In genomic region chr10:48698971-48699627, GRCh38 we compare ENCODE assay signal across 26 cellular contexts. TPM values are rescaled to one million over a fixed set of nuclear protein-coding genes. Genes with fewer than 3 reads are reported as not detected.
A peak's percentile ranks its signal among the peaks of the same experiment; 100 is the strongest.
DNase-seq lines count a peak whose midpoint lies in the region; ATAC-seq, FAIRE-seq and TF ChIP-seq lines count a peak whose summit lies in the region.
"Had no signal": no experiment of that assay in that cellular context is flagged by ENCODE, and none has a peak within 500 bp of the region (broad histone marks: within the 10 kb centered on the region; RNA-seq: fewer than 3 reads in every experiment).

No MANE protein-coding gene starts in this region.

- H3K36me3 Mint-ChIP-seq in activated CD8-positive, alpha-beta T cell treated with anti-CD3 and anti-CD28 coated beads, Interleukin-2, amount 10 ng/mL, durations not matched to agents 7 days and 5 days (ENCODE audit: low read depth), result no peaks in the 10 kb centered on the region
- H3K36me3 Mint-ChIP-seq in activated CD8-positive, alpha-beta T cell treated with anti-CD3 and anti-CD28 coated beads for 36 hours (ENCODE audit: low read depth), result no peaks in the 10 kb centered on the region
- H3K36me3 Mint-ChIP-seq in type B pancreatic cell, result no peaks in the 10 kb centered on the region
- H3K36me3 Mint-ChIP-seq: activated naive CD8-positive, alpha-beta T cell treated with anti-CD3 and anti-CD28 coated beads for 36 hours; natural killer cell had no signal

- peaks cover 9 to 30% of the 10 kb centered on the region in 2 experiments for H3K36me3 ChIP-seq in GM12878 (ENCODE audit: control insufficient read depth in 2 of 2, insufficient read depth in 2 of 2, low read length in 1 of 2)
- H3K36me3 ChIP-seq: HAP-1, pancreas, SJCRH30 had no signal

- SMC1A ChIA-PET in GM12878 (lab: Charles Lee; ENCODE audit: uncharacterized antibody, unreplicated experiment), result interaction anchor here (1.2 to 10.3 kb wide), 15 partner anchors 10 to 109 kb away, joined by 3 to 170 read pairs (median 5); partner anchors contain the start of gene WDFY4

- DNase-seq in activated CD8-positive, alpha-beta T cell treated with anti-CD3 and anti-CD28 coated beads, Interleukin-2, amount 10 ng/mL, durations not matched to agents 7 days and 5 days, result peak; percentile 2
- no peak for DNase-seq in activated CD8-positive, alpha-beta T cell treated with anti-CD3 and anti-CD28 coated beads for 36 hours
- DNase-seq in GM12878 (ENCODE audit: low read depth, low spot score), result no peak
- peak; percentile 44 for DNase-seq in type B pancreatic cell (ENCODE audit: extremely low spot score, unreplicated experiment)
- no peak for DNase-seq in DMS114 treated with DMSO at 0.1 percent for 48 hours (lab: John Stamatoyannopoulos, UW; ENCODE audit: unreplicated experiment)
- no peak for DNase-seq in A172 (ENCODE audit: low spot score)
- no peak for DNase-seq in GM10266 (ENCODE audit: extremely low spot score)
- DNase-seq: activated CD4-positive, alpha-beta T cell treated with anti-CD3 and anti-CD28 coated beads, Interleukin-2, amount 10 ng/mL, durations not matched to agents 24 days and 14 days; activated naive CD8-positive, alpha-beta T cell treated with anti-CD3 and anti-CD28 coated beads for 36 hours; effector memory CD8-positive, alpha-beta T cell; kidney glomerular epithelial cell; natural killer cell; NCI-H1417 treated with DMSO at 0.1 percent for 48 hours; NCI-H774; pancreas; SJCRH30; stimulated activated CD4-positive, alpha-beta T cell treated with anti-CD3 and anti-CD28 coated beads, Interleukin-15, amount 100 ng/mL, for 24 hours had no signal

- RAD21 ChIA-PET in GM12878 (lab: Charles Lee; ENCODE audit: unreplicated experiment), result interaction anchor here (1.0 to 10.8 kb wide), 12 partner anchors 9 to 88 kb away, joined by 3 to 171 read pairs (median 5); partner anchors contain the start of gene WDFY4

- no peaks in the 10 kb centered on the region for H3K27me3 ChIP-seq in GM12878 (replicated peaks in 1 of 2; ENCODE audit: control insufficient read depth in 2 of 2, insufficient read depth in 2 of 2, low read length in 1 of 2)
- H3K27me3 ChIP-seq: pancreas, SJCRH30 had no signal

- H3K9me3 ChIP-seq in GM12878 (replicated peaks; ENCODE audit: control insufficient read depth, insufficient read depth, low read length), result no peaks in the 10 kb centered on the region
- H3K9me3 ChIP-seq: HAP-1, pancreas, SJCRH30 had no signal

- no peaks in the 10 kb centered on the region; the same call in 1 of the 2 replicates for H4K20me1 ChIP-seq in GM12878 (ENCODE audit: control insufficient read depth, insufficient read depth)

- H3K9me3 Mint-ChIP-seq in activated CD8-positive, alpha-beta T cell treated with anti-CD3 and anti-CD28 coated beads, Interleukin-2, amount 10 ng/mL, durations not matched to agents 7 days and 5 days (ENCODE audit: insufficient read depth), result no peaks in the 10 kb centered on the region
- H3K9me3 Mint-ChIP-seq in activated CD8-positive, alpha-beta T cell treated with anti-CD3 and anti-CD28 coated beads for 36 hours, result no peaks in the 10 kb centered on the region
- H3K9me3 Mint-ChIP-seq in type B pancreatic cell, result no peaks in the 10 kb centered on the region
- H3K9me3 Mint-ChIP-seq: activated CD4-positive, alpha-beta T cell treated with anti-CD3 and anti-CD28 coated beads, Interleukin-2, amount 10 ng/mL, durations not matched to agents 24 days and 14 days; activated naive CD8-positive, alpha-beta T cell treated with anti-CD3 and anti-CD28 coated beads for 36 hours; activated T-helper 17 cell treated with anti-CD3 and anti-CD28 coated beads, Interleukin-2, amount 50 U/mL, for 72 hours; effector memory CD8-positive, alpha-beta T cell; natural killer cell had no signal

- WGBS in GM12878 (ENCODE audit: insufficient coverage, insufficient replicate concordance, low lambda C conversion rate, missing lambda C conversion rate), result 23% methylated on average over 8 of the region's 8 CpGs

- no peak overlapping the region for H3K4me3 ChIP-seq in GM12878
- H3K4me3 ChIP-seq: HAP-1, pancreas, SJCRH30 had no signal

- H3K4me3 Mint-ChIP-seq in activated CD8-positive, alpha-beta T cell treated with anti-CD3 and anti-CD28 coated beads, Interleukin-2, amount 10 ng/mL, durations not matched to agents 7 days and 5 days, result no peak overlapping the region
- H3K4me3 Mint-ChIP-seq in activated CD8-positive, alpha-beta T cell treated with anti-CD3 and anti-CD28 coated beads for 36 hours, result no peak overlapping the region
- H3K4me3 Mint-ChIP-seq in type B pancreatic cell, result no peak overlapping the region
- H3K4me3 Mint-ChIP-seq: activated CD4-positive, alpha-beta T cell treated with anti-CD3 and anti-CD28 coated beads, Interleukin-2, amount 10 ng/mL, durations not matched to agents 24 days and 14 days; activated naive CD8-positive, alpha-beta T cell treated with anti-CD3 and anti-CD28 coated beads for 36 hours; activated T-helper 17 cell treated with anti-CD3 and anti-CD28 coated beads, Interleukin-2, amount 50 U/mL, for 72 hours; effector memory CD8-positive, alpha-beta T cell; natural killer cell had no signal

- no peak overlapping the region for H3K4me2 ChIP-seq in GM12878 (ENCODE audit: control insufficient read depth, insufficient read depth)

- no peak for TF ChIP-seq EP300 in GM12878 (IDR thresholded peaks at IDR 0.05; ENCODE audit: borderline replicate concordance in 1 of 2, control insufficient read depth in 1 of 2, low read depth in 2 of 2, low read length in 2 of 2)

- H3K27me3 Mint-ChIP-seq in activated CD8-positive, alpha-beta T cell treated with anti-CD3 and anti-CD28 coated beads, Interleukin-2, amount 10 ng/mL, durations not matched to agents 7 days and 5 days (ENCODE audit: low read depth), result no peaks in the 10 kb centered on the region
- no peaks in the 10 kb centered on the region for H3K27me3 Mint-ChIP-seq in activated CD8-positive, alpha-beta T cell treated with anti-CD3 and anti-CD28 coated beads for 36 hours
- H3K27me3 Mint-ChIP-seq in type B pancreatic cell, result peaks cover 27% of the 10 kb centered on the region

- intact Hi-C loops in activated CD8-positive, alpha-beta T cell treated with anti-CD3 and anti-CD28 coated beads for 36 hours (cut with micrococcal nuclease), result no loop called here
- intact Hi-C loops in GM12878 (cut with micrococcal nuclease; ENCODE audit: unreplicated experiment), result no loop called here

- ATAC-seq in activated CD8-positive, alpha-beta T cell treated with anti-CD3 and anti-CD28 coated beads, Interleukin-2, amount 10 ng/mL, durations not matched to agents 7 days and 5 days, result no peak
- ATAC-seq in activated CD8-positive, alpha-beta T cell treated with anti-CD3 and anti-CD28 coated beads for 36 hours, result no peak
- ATAC-seq in HG02642 (IDR thresholded peaks at IDR 0.05; ENCODE audit: poor library complexity, unreplicated experiment) (peak; percentile 55), GM12878 (peak; percentile 67)
- ATAC-seq: activated T-helper 17 cell treated with anti-CD3 and anti-CD28 coated beads, Interleukin-2, amount 50 U/mL, for 72 hours; effector memory CD8-positive, alpha-beta T cell; natural killer cell; pancreas; sciatic nerve had no signal

- H3K27ac Mint-ChIP-seq in activated CD8-positive, alpha-beta T cell treated with anti-CD3 and anti-CD28 coated beads, Interleukin-2, amount 10 ng/mL, durations not matched to agents 7 days and 5 days, result no peak overlapping the region
- no peak overlapping the region for H3K27ac Mint-ChIP-seq in activated CD8-positive, alpha-beta T cell treated with anti-CD3 and anti-CD28 coated beads for 36 hours
- no peak overlapping the region for H3K27ac Mint-ChIP-seq in type B pancreatic cell
- H3K27ac Mint-ChIP-seq: activated CD4-positive, alpha-beta T cell treated with anti-CD3 and anti-CD28 coated beads, Interleukin-2, amount 10 ng/mL, durations not matched to agents 24 days and 14 days; activated naive CD8-positive, alpha-beta T cell treated with anti-CD3 and anti-CD28 coated beads for 36 hours; activated T-helper 17 cell treated with anti-CD3 and anti-CD28 coated beads, Interleukin-2, amount 50 U/mL, for 72 hours; effector memory CD8-positive, alpha-beta T cell; natural killer cell had no signal

- no peak for TF ChIP-seq RAD21 in GM12878 (IDR thresholded peaks at IDR 0.05; ENCODE audit: insufficient read depth, low read depth, low read length)

- peaks cover 35% of the 10 kb centered on the region for H3K4me1 ChIP-seq in GM12878 (ENCODE audit: control insufficient read depth, insufficient read depth, low read length)
- H3K4me1 ChIP-seq: HAP-1, pancreas, SJCRH30 had no signal

- no peaks in the 10 kb centered on the region for H3K4me1 Mint-ChIP-seq in activated CD8-positive, alpha-beta T cell treated with anti-CD3 and anti-CD28 coated beads, Interleukin-2, amount 10 ng/mL, durations not matched to agents 7 days and 5 days (ENCODE audit: low read depth)
- no peaks in the 10 kb centered on the region for H3K4me1 Mint-ChIP-seq in activated CD8-positive, alpha-beta T cell treated with anti-CD3 and anti-CD28 coated beads for 36 hours (ENCODE audit: low read depth)
- no peaks in the 10 kb centered on the region for H3K4me1 Mint-ChIP-seq in type B pancreatic cell (ENCODE audit: unreplicated experiment)
- H3K4me1 Mint-ChIP-seq: activated CD4-positive, alpha-beta T cell treated with anti-CD3 and anti-CD28 coated beads, Interleukin-2, amount 10 ng/mL, durations not matched to agents 24 days and 14 days; activated naive CD8-positive, alpha-beta T cell treated with anti-CD3 and anti-CD28 coated beads for 36 hours; activated T-helper 17 cell treated with anti-CD3 and anti-CD28 coated beads, Interleukin-2, amount 50 U/mL, for 72 hours; natural killer cell had no signal

- FAIRE-seq in GM12878 (lab: Jason Lieb, UNC), result no peak
- FAIRE-seq: pancreas had no signal

- in situ Hi-C loops in GM12878 (cut with MboI), result loop anchor here (5.0 kb wide), 1 partner anchor 37 kb away; no protein-coding TSS in a partner anchor

- no peak overlapping the region; the same call in 1 of the 2 replicates for H3K27ac ChIP-seq in GM12878 (ENCODE audit: control insufficient read depth, insufficient read depth)
- H3K27ac ChIP-seq: HL-60, pancreas, SJCRH30 had no signal

- POLR2A ChIA-PET in activated CD8-positive, alpha-beta T cell treated with anti-CD3 and anti-CD28 coated beads, Interleukin-2, amount 10 ng/mL, durations not matched to agents 7 days and 5 days (lab: Charles Lee), result no interaction called here
- POLR2A ChIA-PET in activated CD8-positive, alpha-beta T cell treated with anti-CD3 and anti-CD28 coated beads for 36 hours (lab: Charles Lee), result no interaction called here
- POLR2A ChIA-PET in GM12878 (lab: Charles Lee), result interaction anchor here (0.8 to 1.7 kb wide), 5 partner anchors 11 to 29 kb away, joined by 3 to 8 read pairs (median 4); no protein-coding TSS in a partner anchor

- BruUV-seq in GM12878 (replicated peaks; lab: Mats Ljungman, UMichigan), result no TSS peak

- no peak overlapping the region for H2AFZ ChIP-seq in GM12878 (ENCODE audit: control insufficient read depth, low read depth, low read length)

- TF ChIP-seq POLR2A in GM12878 (IDR thresholded peaks at IDR 0.05; ENCODE audit: low read depth, low read length), result no peak

- TF ChIP-seq CTCF in activated CD8-positive, alpha-beta T cell treated with anti-CD3 and anti-CD28 coated beads for 36 hours (IDR thresholded peaks at IDR 0.05), result no peak
- no peak for TF ChIP-seq CTCF in GM12878 (IDR thresholded peaks at IDR 0.05 in 2 of 3, conservative IDR thresholded peaks at IDR 0.05 in 1 of 3; ENCODE audit: control insufficient read depth in 2 of 3, extremely low read depth in 1 of 3, insufficient read depth in 1 of 3, low read depth in 3 of 3, low read length in 3 of 3)
- TF ChIP-seq CTCF in type B pancreatic cell (conservative IDR thresholded peaks at IDR 0.05), result no peak
- TF ChIP-seq CTCF in GM10266 (IDR thresholded peaks at IDR 0.05; ENCODE audit: control insufficient read depth, insufficient read depth, low read depth, missing control alignments), result no peak

- no peak overlapping the region for H3K9ac ChIP-seq in GM12878 (ENCODE audit: control insufficient read depth, insufficient read depth, low read length)

- CTCF ChIA-PET in activated CD8-positive, alpha-beta T cell treated with anti-CD3 and anti-CD28 coated beads, Interleukin-2, amount 10 ng/mL, durations not matched to agents 7 days and 5 days (lab: Charles Lee), result no interaction called here
- CTCF ChIA-PET in activated CD8-positive, alpha-beta T cell treated with anti-CD3 and anti-CD28 coated beads for 36 hours (lab: Charles Lee), result interaction anchor here (1.4 kb wide), 1 partner anchor 41 kb away, joined by 4 read pairs; no protein-coding TSS in a partner anchor
- CTCF ChIA-PET in GM12878 (lab: Yijun Ruan, JAX), result interaction anchor here (0.9 to 19.6 kb wide), 9 partner anchors 10 to 811 kb away, joined by 3 to 221 read pairs (median 22); partner anchors contain the start of gene WDFY4

- peaks cover 89% of the 10 kb centered on the region for H3K79me2 ChIP-seq in GM12878 (ENCODE audit: control insufficient read depth, insufficient read depth, low read length)

RNA-seq across cellular contexts. Expression of gene WDFY4, which starts 14.4 kb away (rescaled TPM):
- under 1 TPM; 0.16 to 0.37 TPM for total RNA-seq in activated CD8-positive, alpha-beta T cell treated with anti-CD3 and anti-CD28 coated beads, Interleukin-2, amount 10 ng/mL, durations not matched to agents 7 days and 5 days
- total RNA-seq in activated CD8-positive, alpha-beta T cell treated with anti-CD3 and anti-CD28 coated beads for 36 hours, result 1 to 10 TPM in 1 of 2 experiments, under 1 TPM in 1; 0.90 to 1.1 TPM
- total RNA-seq in GM12878 (2013; cell fraction: nucleolus; rRNA removed), result 484 and 561 TPM in 2 replicates
- total RNA-seq in GM12878 (2014; rRNA removed) (81.2 and 82.2 TPM in 2 replicates), GM12878 (2014; rRNA removed; fragmentation: Illumina TruSeq; extraction: Trizol) (36.3 and 38.1 TPM in 2 replicates), GM12878 (2021) (132 and 136 TPM in 2 replicates), type B pancreatic cell (ENCODE audit: low replicate concordance) (0.05 TPM in 1 of 2 replicates, not detected in the other)
- polyA plus RNA-seq in GM12878 (2011; ENCODE audit: low read depth), result 16.4 TPM
- polyA plus RNA-seq in GM12878 (2011; rRNA removed) (24.4 and 58.0 TPM in 2 replicates), GM12878 (2014; fragmentation: Illumina TruSeq; extraction: Trizol) (34.4 and 49.4 TPM in 2 replicates), GM12878 (2014; fragmentation: Nextera tagmentation; extraction: Ambion mirVana) (10 to 100 TPM; 13.5 to 13.9 TPM), GM12878 (2014; rRNA removed) (70.3 and 78.5 TPM in 2 replicates), GM12878 (2016; fragmentation: Nextera tagmentation; extraction: Ambion mirVana) (10 to 100 TPM; 31.7 to 45.2 TPM)
- polyA plus RNA-seq in GM12878 (2011; cell fraction: cytosol; rRNA removed), result 46.0 and 51.0 TPM in 2 replicates
- polyA plus RNA-seq in GM12878 (2011; cell fraction: nucleus; rRNA removed), result 214 and 216 TPM in 2 replicates
- 26.0 and 43.0 TPM in 2 replicates for polyA plus RNA-seq in GM12878 (2012)
- 149 and 180 TPM in 2 replicates for polyA minus RNA-seq in GM12878 (2011; rRNA and poly(A)+ RNA removed)
- polyA minus RNA-seq in GM12878 (2011; cell fraction: cytosol; rRNA and poly(A)+ RNA removed), result 57.9 and 65.2 TPM in 2 replicates
- polyA minus RNA-seq in GM12878 (2011; cell fraction: nucleus; rRNA and poly(A)+ RNA removed), result 153 and 224 TPM in 2 replicates
- not detected in 2 replicates for total RNA-seq in A172 (2014; rRNA removed; shearing (Covaris generic))
- total RNA-seq: A673, chondrocyte, G401, M059J, SJCRH30 had no signal

Comparison
In these comparisons a context has a peak if more than half of its experiments do, and no peak if none do; other contexts are left out.
1. DNase-seq: peak in activated CD8-positive, alpha-beta T cell treated with anti-CD3 and anti-CD28 coated beads, Interleukin-2, amount 10 ng/mL, durations not matched to agents 7 days and 5 days (single experiment) and type B pancreatic cell (single experiment); none in activated CD8-positive, alpha-beta T cell treated with anti-CD3 and anti-CD28 coated beads for 36 hours (single experiment), GM12878 (single experiment), DMS114 treated with DMSO at 0.1 percent for 48 hours (single experiment), A172 (single experiment) and GM10266 (single experiment).
2. ATAC-seq: peak in HG02642 (single experiment) and GM12878 (single experiment); none in activated CD8-positive, alpha-beta T cell treated with anti-CD3 and anti-CD28 coated beads, Interleukin-2, amount 10 ng/mL, durations not matched to agents 7 days and 5 days (single experiment) and activated CD8-positive, alpha-beta T cell treated with anti-CD3 and anti-CD28 coated beads for 36 hours (single experiment).
3. RNA of gene WDFY4, which starts 14.4 kb away (total RNA-seq): 36.3 to 561 TPM in GM12878; 0.90 to 1.1 TPM in activated CD8-positive, alpha-beta T cell treated with anti-CD3 and anti-CD28 coated beads for 36 hours, 0.16 to 0.37 TPM in activated CD8-positive, alpha-beta T cell treated with anti-CD3 and anti-CD28 coated beads, Interleukin-2, amount 10 ng/mL, durations not matched to agents 7 days and 5 days, 0.05 TPM in type B pancreatic cell and not detected in A172; every median in the first group is over 10 times any median in the second.